8 cellular contexts compared by ENCODE assay signal in the genomic region with DNA sequence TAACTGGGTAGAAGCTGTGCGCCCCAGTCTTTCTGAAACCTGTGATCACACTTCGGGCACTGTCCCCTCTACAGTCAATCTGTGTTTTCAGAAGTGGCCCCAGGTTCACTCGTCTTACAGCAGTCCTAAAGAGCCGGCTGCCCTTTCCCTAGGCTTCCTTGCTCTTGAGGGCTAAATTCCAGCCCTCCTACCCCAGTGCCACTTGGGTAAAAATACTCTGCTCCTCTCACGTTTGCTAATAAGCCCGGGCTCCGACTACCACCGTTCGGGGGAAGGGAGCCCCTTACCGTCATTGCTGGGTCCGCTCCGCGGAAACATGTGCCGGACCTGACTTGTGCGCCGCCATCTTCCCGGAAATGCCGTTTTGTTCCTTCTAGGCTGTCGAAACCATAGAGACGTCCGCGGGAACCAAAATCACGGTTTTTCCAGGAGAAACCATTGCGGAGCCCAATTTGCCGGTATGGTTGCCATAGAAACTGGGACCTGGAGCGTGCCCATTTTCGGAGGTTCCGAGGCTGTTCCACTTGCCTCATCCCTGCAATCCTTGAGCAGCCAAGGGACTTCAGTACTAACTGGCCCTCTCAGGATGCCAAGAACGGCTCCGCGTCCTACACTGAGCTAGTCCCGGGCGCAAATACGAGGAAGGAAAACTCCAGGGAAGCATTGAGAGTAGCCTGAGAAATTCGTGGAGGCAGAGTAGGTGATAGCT. TPM values are rescaled to one million over a fixed set of nuclear protein-coding genes. Genes with fewer than 3 reads are reported as not detected.
DNase-seq lines count a peak whose midpoint lies in the region; ATAC-seq and TF ChIP-seq lines count a peak whose summit lies in the region.

A gene (minus strand): TSS at position 358 of the 709 bp plus-strand sequence.

- H3K36me3 Mint-ChIP-seq in chondrocyte (ENCODE audit: low read depth): peaks cover 2% of the 10 kb centered on the region

- peak; percentile 60 for ATAC-seq in HG03108 (IDR thresholded peaks at IDR 0.05; ENCODE audit: unreplicated experiment)
- ATAC-seq in GM21717 (IDR thresholded peaks at IDR 0.05; ENCODE audit: unreplicated experiment): no peak

- peak within 1 kb of the TSS; percentile 90 for H3K4me3 Mint-ChIP-seq in chondrocyte (ENCODE audit: unreplicated experiment)

- no peaks in the 10 kb centered on the region for H3K9me3 Mint-ChIP-seq in chondrocyte (ENCODE audit: low read depth)

- TF ChIP-seq CTCF in chondrocyte (IDR thresholded peaks at IDR 0.05): no peak

- H3K4me1 Mint-ChIP-seq in chondrocyte (ENCODE audit: low read depth): peaks cover 22% of the 10 kb centered on the region

- DNase-seq in GM04503 (ENCODE audit: low read depth): peak; percentile 80
- peak; percentile 69 for DNase-seq in NCI-H510A (lab: John Stamatoyannopoulos, UW)
- DNase-seq in activated CD4-positive, alpha-beta T cell treated with anti-CD3 and anti-CD28 coated beads for 24 hours (ENCODE audit: low read depth in 2 of 2): peak; percentile 66 to 68
- DNase-seq in chondrocyte (ENCODE audit: low spot score): no peak
- peak; percentile 86 for DNase-seq in kidney glomerular epithelial cell (lab: John Stamatoyannopoulos, UW)
- DNase-seq in stimulated activated CD4-positive, alpha-beta T cell treated with anti-CD3 and anti-CD28 coated beads, Interleukin-15, amount 100 ng/mL, for 24 hours: peak; percentile 87

- peak within 1 kb of the TSS; percentile 97 for H3K27ac Mint-ChIP-seq in chondrocyte (ENCODE audit: unreplicated experiment)

- H3K27me3 Mint-ChIP-seq in chondrocyte (ENCODE audit: low read depth): no peaks in the 10 kb centered on the region

RNA-seq across cellular contexts. Expression of the gene that starts here (rescaled TPM):
- 14.4 to 21.6 TPM (median 16.4 TPM) in 3 replicates for total RNA-seq in chondrocyte
